Comparison of ENCODE assay signal across 8 cellular contexts in the genomic region with DNA sequence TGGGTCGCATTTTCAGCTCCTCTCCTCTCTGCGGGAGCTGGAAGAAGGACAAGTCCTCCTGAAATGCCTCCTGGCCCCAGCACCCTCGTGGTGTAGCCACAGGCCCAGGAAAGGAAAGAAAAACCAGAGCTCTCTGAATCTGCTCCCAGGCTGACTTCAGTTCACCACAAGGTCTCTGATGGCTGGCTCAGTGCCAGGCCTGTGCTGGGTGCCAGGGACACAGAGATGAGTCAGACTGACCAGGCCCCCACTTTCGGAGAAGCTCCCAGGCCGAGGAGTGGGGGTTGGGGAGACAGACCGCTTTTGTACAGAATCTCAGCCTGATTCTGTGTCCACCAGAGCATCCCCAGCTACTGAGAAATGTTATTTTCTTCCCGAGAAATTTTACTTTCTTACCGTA. TPM values are rescaled to one million over a fixed set of nuclear protein-coding genes. Genes with fewer than 3 reads are reported as not detected.
DNase-seq lines count a peak whose midpoint lies in the region; ATAC-seq and TF ChIP-seq lines count a peak whose summit lies in the region.

No MANE protein-coding gene starts in this region.

- intact Hi-C loops in heart left ventricle (cut with DNase I) = no loop called here

- H3K27me3 ChIP-seq in BJ (ENCODE audit: control insufficient read depth, insufficient read depth, low read length) (no peaks in the 10 kb centered on the region), RWPE2 (ENCODE audit: insufficient read depth, poor library complexity, severe bottlenecking) (no peaks in the 10 kb centered on the region), heart left ventricle (no peaks in the 10 kb centered on the region)

- no peaks in the 10 kb centered on the region for H3K36me3 ChIP-seq in BJ (ENCODE audit: control insufficient read depth, insufficient read depth, low read length)
- H3K36me3 ChIP-seq in HEK293 (ENCODE audit: control insufficient read depth in 2 of 2, insufficient read depth in 1 of 2, low read length in 2 of 2) = no peaks in the 10 kb centered on the region
- no peaks in the 10 kb centered on the region for H3K36me3 ChIP-seq in RWPE2 (ENCODE audit: low read depth)
- H3K36me3 ChIP-seq in heart left ventricle = peaks cover 0 to 26% (median 0%) of the 10 kb centered on the region in 9 donors

- H3K4me1 ChIP-seq in HEK293 (ENCODE audit: control insufficient read depth, insufficient read depth, low read length) (peaks cover 3% of the 10 kb centered on the region; the same call in 1 of the 2 replicates), RWPE2 (ENCODE audit: insufficient read depth, poor library complexity, severe bottlenecking) (peaks cover 21% of the 10 kb centered on the region), heart left ventricle (peaks cover 0 to 100% (median 27%) of the 10 kb centered on the region in 12 donors)

- TF ChIP-seq POLR2A in heart left ventricle (IDR thresholded peaks at IDR 0.05) = no peak

- no peak overlapping the region for H3K27ac Mint-ChIP-seq in activated naive CD8-positive, alpha-beta T cell

- peaks cover 13% of the 10 kb centered on the region for H3K9me3 Mint-ChIP-seq in activated naive CD8-positive, alpha-beta T cell (ENCODE audit: low read depth)

- H3K9me3 ChIP-seq in HEK293 (ENCODE audit: control insufficient read depth, insufficient read depth, low read depth, low read length) (no peaks in the 10 kb centered on the region), RWPE2 (ENCODE audit: severe bottlenecking) (no peaks in the 10 kb centered on the region), heart left ventricle (peaks cover 0 to 6% (median 0%) of the 10 kb centered on the region in 12 donors)

- H3K4me3 Mint-ChIP-seq in activated naive CD8-positive, alpha-beta T cell = peak overlapping the region; percentile 13

- ATAC-seq in RWPE2 (ENCODE audit: low read depth) (peak; percentile 83), heart left ventricle (peak; percentile 74 to 93 (median 88))

- H3K4me3 ChIP-seq in BJ (ENCODE audit: low read depth, low read length) = no peak overlapping the region
- no peak overlapping the region for H3K4me3 ChIP-seq in HEK293 (ENCODE audit: low read depth, low read length)
- H3K4me3 ChIP-seq in RWPE2 (ENCODE audit: severe bottlenecking) = no peak overlapping the region
- no peak overlapping the region for H3K4me3 ChIP-seq in heart left ventricle
- no peak overlapping the region for H3K4me3 ChIP-seq in skeletal muscle cell (ENCODE audit: low read depth, low read length)

- 42 to 48% (median 43%) methylated on average over 6 to 8 of the region's 8 CpGs for WGBS in heart left ventricle, 4 donors

- CTCF ChIA-PET in BJ (lab: Yijun Ruan, JAX) (interaction anchor here (0.8 to 3.0 kb wide), 8 partner anchors 9 to 245 kb away, joined by 3 to 15 read pairs (median 4); a partner anchor contains a TSS), HEK293 (lab: Yijun Ruan, JAX) (interaction anchor here (0.5 to 1.1 kb wide), 7 partner anchors 11 to 215 kb away, joined by 3 to 5 read pairs (median 3); a partner anchor contains a TSS)

- POLR2A ChIA-PET in BJ (lab: Charles Lee) (interaction anchor here (0.5 to 1.0 kb wide), 4 partner anchors 10 to 119 kb away, joined by 3 to 11 read pairs (median 5); no protein-coding TSS in a partner anchor), HEK293 (lab: Yijun Ruan, JAX) (interaction anchor here (1.1 to 4.2 kb wide), 7 partner anchors 9 to 47 kb away, joined by 3 to 23 read pairs (median 5); a partner anchor contains a TSS)

- no peaks in the 10 kb centered on the region for H3K27me3 Mint-ChIP-seq in activated naive CD8-positive, alpha-beta T cell

- TF ChIP-seq CTCF in BJ (IDR thresholded peaks at IDR 0.05; ENCODE audit: insufficient read depth, low read depth, low read length) = no peak
- TF ChIP-seq CTCF in HEK293 (tag by site-specific recombination; IDR thresholded peaks at IDR 0.05) = no peak
- TF ChIP-seq CTCF in RWPE2 (IDR thresholded peaks at IDR 0.05; ENCODE audit: poor library complexity, severe bottlenecking) = no peak
- TF ChIP-seq CTCF in heart left ventricle (IDR thresholded peaks at IDR 0.05) = no peak

- peaks cover 18% of the 10 kb centered on the region for H3K36me3 Mint-ChIP-seq in activated naive CD8-positive, alpha-beta T cell

- H3K4me1 Mint-ChIP-seq in activated naive CD8-positive, alpha-beta T cell (ENCODE audit: low read depth) = peaks cover 91% of the 10 kb centered on the region

- H3K27ac ChIP-seq in HEK293 (ENCODE audit: extremely low read depth, low read depth, low read length) (no peak overlapping the region), RWPE2 (ENCODE audit: poor library complexity, severe bottlenecking) (peak overlapping the region; percentile 21), heart left ventricle (peak overlapping the region in 9 of 12 donors; percentile 26 to 93 (median 63))

- peak; percentile 79 for DNase-seq in BJ (ENCODE audit: low read depth)
- DNase-seq in RWPE2 (ENCODE audit: low spot score) = peak; percentile 91
- peak; percentile 89 to 97 (median 96) for DNase-seq in heart left ventricle
- DNase-seq in skeletal muscle cell (ENCODE audit: low read depth) = peak; percentile 95
- DNase-seq in DMS153 treated with DMSO at 0.1 percent for 48 hours (lab: John Stamatoyannopoulos, UW; ENCODE audit: unreplicated experiment) = no peak
- no peak for DNase-seq in 8988T

TF ChIP-seq in HEK293, 187 proteins besides CTCF, POLR2A, EP300 and RAD21 (continues in another document):
- TF ChIP-seq, protein P1, sequence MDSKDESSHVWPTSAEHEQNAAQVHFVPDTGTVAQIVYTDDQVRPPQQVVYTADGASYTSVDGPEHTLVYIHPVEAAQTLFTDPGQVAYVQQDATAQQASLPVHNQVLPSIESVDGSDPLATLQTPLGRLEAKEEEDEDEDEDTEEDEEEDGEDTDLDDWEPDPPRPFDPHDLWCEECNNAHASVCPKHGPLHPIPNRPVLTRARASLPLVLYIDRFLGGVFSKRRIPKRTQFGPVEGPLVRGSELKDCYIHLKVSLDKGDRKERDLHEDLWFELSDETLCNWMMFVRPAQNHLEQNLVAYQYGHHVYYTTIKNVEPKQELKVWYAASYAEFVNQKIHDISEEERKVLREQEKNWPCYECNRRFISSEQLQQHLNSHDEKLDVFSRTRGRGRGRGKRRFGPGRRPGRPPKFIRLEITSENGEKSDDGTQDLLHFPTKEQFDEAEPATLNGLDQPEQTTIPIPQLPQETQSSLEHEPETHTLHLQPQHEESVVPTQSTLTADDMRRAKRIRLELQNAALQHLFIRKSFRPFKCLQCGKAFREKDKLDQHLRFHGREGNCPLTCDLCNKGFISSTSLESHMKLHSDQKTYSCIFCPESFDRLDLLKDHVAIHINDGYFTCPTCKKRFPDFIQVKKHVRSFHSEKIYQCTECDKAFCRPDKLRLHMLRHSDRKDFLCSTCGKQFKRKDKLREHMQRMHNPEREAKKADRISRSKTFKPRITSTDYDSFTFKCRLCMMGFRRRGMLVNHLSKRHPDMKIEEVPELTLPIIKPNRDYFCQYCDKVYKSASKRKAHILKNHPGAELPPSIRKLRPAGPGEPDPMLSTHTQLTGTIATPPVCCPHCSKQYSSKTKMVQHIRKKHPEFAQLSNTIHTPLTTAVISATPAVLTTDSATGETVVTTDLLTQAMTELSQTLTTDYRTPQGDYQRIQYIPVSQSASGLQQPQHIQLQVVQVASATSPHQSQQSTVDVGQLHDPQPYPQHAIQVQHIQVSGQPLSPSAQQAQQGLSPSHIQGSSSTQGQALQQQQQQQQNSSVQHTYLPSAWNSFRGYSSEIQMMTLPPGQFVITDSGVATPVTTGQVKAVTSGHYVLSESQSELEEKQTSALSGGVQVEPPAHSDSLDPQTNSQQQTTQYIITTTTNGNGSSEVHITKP (tag by site-specific recombination; IDR thresholded peaks at IDR 0.05) = no peak
- TF ChIP-seq, protein P2, sequence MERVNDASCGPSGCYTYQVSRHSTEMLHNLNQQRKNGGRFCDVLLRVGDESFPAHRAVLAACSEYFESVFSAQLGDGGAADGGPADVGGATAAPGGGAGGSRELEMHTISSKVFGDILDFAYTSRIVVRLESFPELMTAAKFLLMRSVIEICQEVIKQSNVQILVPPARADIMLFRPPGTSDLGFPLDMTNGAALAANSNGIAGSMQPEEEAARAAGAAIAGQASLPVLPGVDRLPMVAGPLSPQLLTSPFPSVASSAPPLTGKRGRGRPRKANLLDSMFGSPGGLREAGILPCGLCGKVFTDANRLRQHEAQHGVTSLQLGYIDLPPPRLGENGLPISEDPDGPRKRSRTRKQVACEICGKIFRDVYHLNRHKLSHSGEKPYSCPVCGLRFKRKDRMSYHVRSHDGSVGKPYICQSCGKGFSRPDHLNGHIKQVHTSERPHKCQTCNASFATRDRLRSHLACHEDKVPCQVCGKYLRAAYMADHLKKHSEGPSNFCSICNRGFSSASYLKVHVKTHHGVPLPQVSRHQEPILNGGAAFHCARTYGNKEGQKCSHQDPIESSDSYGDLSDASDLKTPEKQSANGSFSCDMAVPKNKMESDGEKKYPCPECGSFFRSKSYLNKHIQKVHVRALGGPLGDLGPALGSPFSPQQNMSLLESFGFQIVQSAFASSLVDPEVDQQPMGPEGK (tag by site-specific recombination; IDR thresholded peaks at IDR 0.05) = peak; percentile 67
- no peak for TF ChIP-seq ZNF433 (tag by site-specific recombination; IDR thresholded peaks at IDR 0.05; ENCODE audit: low read depth)
- no peak for TF ChIP-seq ZBTB1 (tag by site-specific recombination; IDR thresholded peaks at IDR 0.05)
- TF ChIP-seq SP7 (tag by site-specific recombination; IDR thresholded peaks at IDR 0.05) = no peak

RNA-seq across cellular contexts. Expression of a gene that starts 12.1 kb away (rescaled TPM):
- polyA plus RNA-seq in BJ (2011; rRNA removed) = 23.7 and 26.3 TPM in 2 replicates
- 13.6 and 20.3 TPM in 2 replicates for polyA minus RNA-seq in BJ (2011; rRNA and poly(A)+ RNA removed)
- 10 to 100 TPM in 3 of 9 donors, 1 to 10 TPM in 6; 4.7 to 33.0 (median 7.6) TPM for total RNA-seq in heart left ventricle
- 10 to 100 TPM in 1 of 2 donors, 1 to 10 TPM in 1; 4.9 to 15.2 TPM for polyA plus RNA-seq in heart left ventricle

RNA-seq across cellular contexts. Expression of a gene that starts 20.5 kb away (rescaled TPM):
- polyA plus RNA-seq in BJ (2011; rRNA removed) (0.51 and 1.7 TPM in 2 replicates), heart left ventricle (under 1 TPM in 1 of 2 donors, not detected in 1; 0.25 TPM)
- polyA minus RNA-seq in BJ (2011; rRNA and poly(A)+ RNA removed) = 0.38 and 0.77 TPM in 2 replicates
- total RNA-seq in heart left ventricle = under 1 TPM in 4 of 9 donors, not detected in 5; 0.09 to 0.20 (median 0.15) TPM

RNA-seq across cellular contexts. Expression of a gene that starts 42.1 kb away (rescaled TPM):
- polyA plus RNA-seq in BJ (2011; rRNA removed) (197 and 212 TPM in 2 replicates), heart left ventricle (100 to 1,000 TPM in 1 of 2 donors, 10 to 100 TPM in 1; 40.8 to 139 TPM)
- 61.6 and 63.2 TPM in 2 replicates for polyA minus RNA-seq in BJ (2011; rRNA and poly(A)+ RNA removed)
- 100 to 1,000 TPM in 1 of 9 donors, 10 to 100 TPM in 8; 43.8 to 123 (median 61.8) TPM for total RNA-seq in heart left ventricle

Comparison
In these comparisons a context has a peak if more than half of its experiments do, and no peak if none do; other contexts are left out.
1. DNase-seq: peak in BJ (single experiment), RWPE2 (single experiment), heart left ventricle (5 of 5) and skeletal muscle cell (single experiment); none in DMS153 treated with DMSO at 0.1 percent for 48 hours (single experiment) and 8988T (single experiment).